In genomic region chr6:161067749-161068148, GRCh38 we compare ENCODE assay signal across 26 cellular contexts.
DNase-seq lines count a peak whose midpoint lies in the region; ATAC-seq and TF ChIP-seq lines count a peak whose summit lies in the region.
"Had no signal": no experiment of that assay in that cellular context is flagged by ENCODE, and none has a peak within 500 bp of the region (broad histone marks: within the 10 kb centered on the region; RNA-seq: fewer than 3 reads in every experiment).

No MANE protein-coding gene starts in this region.

- no peak overlapping the region for H3K9ac ChIP-seq in endodermal cell (ENCODE audit: extremely low read depth, low read length, poor library complexity, severe bottlenecking)
- H3K9ac ChIP-seq: neural progenitor cell had no signal

- TF ChIP-seq POLR2A in body of pancreas (IDR thresholded peaks at IDR 0.05): no peak

- intact Hi-C loops in body of pancreas (cut with DNase I): no loop called here

- no peak for TF ChIP-seq CTCF in endodermal cell (conservative IDR thresholded peaks at IDR 0.05)
- no peak for TF ChIP-seq CTCF in body of pancreas (IDR thresholded peaks at IDR 0.05)

- H3K9me3 Mint-ChIP-seq in endodermal cell: peaks cover 5% of the 10 kb centered on the region
- H3K9me3 Mint-ChIP-seq: activated B cell treated with CpG ODN at 0.5 μM for 24 hours; activated CD4-positive, alpha-beta memory T cell treated with anti-CD3 and anti-CD28 coated beads for 36 hours; activated naive CD8-positive, alpha-beta T cell treated with anti-CD3 and anti-CD28 coated beads for 36 hours; stimulated activated naive CD8-positive, alpha-beta T cell treated with anti-CD3 and anti-CD28 coated beads, Interleukin-15, amount 100 ng/mL, for 72 hours had no signal

- H3K27ac ChIP-seq in endodermal cell (ENCODE audit: low read depth, low read length) (no peak overlapping the region), body of pancreas (no peak overlapping the region)
- H3K27ac ChIP-seq: epithelial cell of prostate, neural progenitor cell had no signal

- H3K4me1 Mint-ChIP-seq in endodermal cell: peaks cover 9% of the 10 kb centered on the region
- H3K4me1 Mint-ChIP-seq: activated naive CD8-positive, alpha-beta T cell treated with anti-CD3 and anti-CD28 coated beads for 36 hours had no signal

- no peak overlapping the region for H3K27ac Mint-ChIP-seq in endodermal cell
- H3K27ac Mint-ChIP-seq: activated B cell treated with CpG ODN at 0.5 μM for 24 hours; activated CD4-positive, alpha-beta memory T cell treated with anti-CD3 and anti-CD28 coated beads for 36 hours; activated naive CD8-positive, alpha-beta T cell treated with anti-CD3 and anti-CD28 coated beads for 36 hours; CD4-positive, CD25-positive, alpha-beta regulatory T cell; neural progenitor cell; stimulated activated naive CD8-positive, alpha-beta T cell treated with anti-CD3 and anti-CD28 coated beads, Interleukin-15, amount 100 ng/mL, for 72 hours had no signal

- peaks cover 30% of the 10 kb centered on the region for H3K36me3 Mint-ChIP-seq in endodermal cell (ENCODE audit: low read depth)

- peak; percentile 31 for DNase-seq in DMS153 treated with DMSO at 0.1 percent for 48 hours (lab: John Stamatoyannopoulos, UW; ENCODE audit: unreplicated experiment)
- peak; percentile 27 for DNase-seq in NCI-H128 (lab: John Stamatoyannopoulos, UW; ENCODE audit: unreplicated experiment)
- peak; percentile 35 for DNase-seq in NCI-H2171 (lab: John Stamatoyannopoulos, UW)
- no peak for DNase-seq in endodermal cell
- no peak for DNase-seq in COLO829 (ENCODE audit: low spot score)
- no peak for DNase-seq in body of pancreas
- DNase-seq in A172 (ENCODE audit: low spot score): no peak
- DNase-seq: activated B cell treated with CpG ODN at 0.5 μM for 24 hours; activated CD4-positive, alpha-beta memory T cell treated with anti-CD3 and anti-CD28 coated beads for 36 hours; activated naive CD8-positive, alpha-beta T cell treated with anti-CD3 and anti-CD28 coated beads for 36 hours; CD4-positive, CD25-positive, alpha-beta regulatory T cell; cerebellar nuclear complex; DMS53; GF-D8; head of caudate nucleus; NCI-H226; SIG-M5; stimulated activated naive CD8-positive, alpha-beta T cell treated with anti-CD3 and anti-CD28 coated beads, Interleukin-15, amount 100 ng/mL, for 72 hours; SW 1271; T1000; trophoblast cell had no signal

- ATAC-seq in body of pancreas: no peak
- no peak for ATAC-seq in HG03039 (IDR thresholded peaks at IDR 0.05; ENCODE audit: unreplicated experiment)
- ATAC-seq: Panc1; sciatic nerve; stimulated activated naive CD8-positive, alpha-beta T cell treated with anti-CD3 and anti-CD28 coated beads, Interleukin-15, amount 100 ng/mL, for 72 hours had no signal

- H3K27me3 ChIP-seq in endodermal cell (ENCODE audit: control insufficient read depth, insufficient read depth, low read length, poor library complexity, severe bottlenecking): no peaks in the 10 kb centered on the region
- no peaks in the 10 kb centered on the region for H3K27me3 ChIP-seq in body of pancreas
- H3K27me3 ChIP-seq: neural progenitor cell had no signal

- H3K4me1 ChIP-seq in endodermal cell (ENCODE audit: control insufficient read depth, insufficient read depth, low read length): peaks cover 5% of the 10 kb centered on the region
- H3K4me1 ChIP-seq in body of pancreas: no peaks in the 10 kb centered on the region
- H3K4me1 ChIP-seq: neural progenitor cell had no signal

- H3K36me3 ChIP-seq in endodermal cell (ENCODE audit: control insufficient read depth, insufficient read depth, low read length) (peaks cover 32% of the 10 kb centered on the region), body of pancreas (replicated peaks in 1 of 2; ENCODE audit: insufficient read depth in 1 of 2, low read depth in 2 of 2) (peaks cover 0 to 3% of the 10 kb centered on the region in 2 donors)

- H3K9me3 ChIP-seq in endodermal cell (ENCODE audit: control insufficient read depth, low read length) (peaks cover 8% of the 10 kb centered on the region), body of pancreas (no peaks in the 10 kb centered on the region)

- no peaks in the 10 kb centered on the region for H3K27me3 Mint-ChIP-seq in endodermal cell (ENCODE audit: insufficient read depth)
- H3K27me3 Mint-ChIP-seq: activated B cell treated with CpG ODN at 0.5 μM for 24 hours; activated CD4-positive, alpha-beta memory T cell treated with anti-CD3 and anti-CD28 coated beads for 36 hours; activated naive CD8-positive, alpha-beta T cell treated with anti-CD3 and anti-CD28 coated beads for 36 hours; CD4-positive, CD25-positive, alpha-beta regulatory T cell; stimulated activated naive CD8-positive, alpha-beta T cell treated with anti-CD3 and anti-CD28 coated beads, Interleukin-15, amount 100 ng/mL, for 72 hours had no signal

- H3K4me3 ChIP-seq in endodermal cell (ENCODE audit: low read length) (peak overlapping the region; percentile 49), body of pancreas (no peak overlapping the region)
- H3K4me3 ChIP-seq: neural progenitor cell had no signal

- 83 to 91% methylated on average over 1 to 3 of the region's 3 CpGs for WGBS in endodermal cell (ENCODE audit: insufficient coverage in 1 of 2, insufficient read length in 1 of 2), 2 experiments
- 83 to 88% methylated on average over 3 of the region's 3 CpGs for WGBS in body of pancreas, 2 donors

- no peak overlapping the region for H3K4me3 Mint-ChIP-seq in endodermal cell
- H3K4me3 Mint-ChIP-seq: activated B cell treated with CpG ODN at 0.5 μM for 24 hours; activated CD4-positive, alpha-beta memory T cell treated with anti-CD3 and anti-CD28 coated beads for 36 hours; activated naive CD8-positive, alpha-beta T cell treated with anti-CD3 and anti-CD28 coated beads for 36 hours; CD4-positive, CD25-positive, alpha-beta regulatory T cell; neural progenitor cell; stimulated activated naive CD8-positive, alpha-beta T cell treated with anti-CD3 and anti-CD28 coated beads, Interleukin-15, amount 100 ng/mL, for 72 hours had no signal

Comparison
In these comparisons a context has a peak if more than half of its experiments do, and no peak if none do; other contexts are left out.
1. DNase-seq: peak in DMS153 treated with DMSO at 0.1 percent for 48 hours (single experiment), NCI-H128 (single experiment) and NCI-H2171 (single experiment); none in endodermal cell (single experiment), COLO829 (single experiment), body of pancreas (0 of 4) and A172 (single experiment).